ENCODE assay signal across 1 cellular context in genomic region chr2:241508510-241509407, GRCh38.
A peak's percentile ranks its signal among the peaks of the same experiment; 100 is the strongest.
TF ChIP-seq lines count a peak whose summit lies in the region.

Gene STK25 (minus strand): TSS chr2:241508584. CDS start chr2:241508035, 549 bp downstream.

TF ChIP-seq in A549, 52 proteins besides CTCF, POLR2A, EP300 and RAD21 (continued from another document):
- TF ChIP-seq FOXS1 (CRISPR knock-in tag; IDR thresholded peaks at IDR 0.05) (no peak), PBX3 (IDR thresholded peaks at IDR 0.05) (no peak), HOXB13 (CRISPR knock-in tag; IDR thresholded peaks at IDR 0.05; ENCODE audit: low read depth) (peak; percentile 99), JUN (IDR thresholded peaks at IDR 0.05) (peak in 1 of 2 experiments; percentile 85; a peak in 3 of 5 replicates), REST (IDR thresholded peaks at IDR 0.05) (peak; percentile 63), NR3C1 (IDR thresholded peaks at IDR 0.05) (no peak), FOSB (CRISPR knock-in tag; IDR thresholded peaks at IDR 0.05) (no peak), HES2 (IDR thresholded peaks at IDR 0.05) (no peak), USF2 (IDR thresholded peaks at IDR 0.05) (peak; percentile 90), SREBF2 (IDR thresholded peaks at IDR 0.05) (no peak), FOSL2 (IDR thresholded peaks at IDR 0.05) (no peak), FOSL2 (CRISPR knock-in tag; IDR thresholded peaks at IDR 0.05) (0 out of 2 replicates have a peak, but pooled peaks have one; percentile 12), RNF2 (IDR thresholded peaks at IDR 0.05; ENCODE audit: borderline replicate concordance, low read depth) (peak; percentile 99), JUNB (IDR thresholded peaks at IDR 0.05) (no peak), HOXB5 (CRISPR knock-in tag; IDR thresholded peaks at IDR 0.05) (peak; percentile 97), RARB (CRISPR knock-in tag; IDR thresholded peaks at IDR 0.05) (peak; percentile 84; the same call in 1 of the 2 replicates), E2F6 (IDR thresholded peaks at IDR 0.05; ENCODE audit: borderline replicate concordance, low read depth) (peak; percentile 100), KDM1A (IDR thresholded peaks at IDR 0.05; ENCODE audit: low read depth) (0 out of 2 replicates have a peak, but pooled peaks have one; percentile 14), CBX8 (IDR thresholded peaks at IDR 0.05) (no peak), CBX2 (IDR thresholded peaks at IDR 0.05; ENCODE audit: borderline replicate concordance, low read depth) (no peak)
